ENCODE assay signal across 10 cellular contexts in the genomic region with DNA sequence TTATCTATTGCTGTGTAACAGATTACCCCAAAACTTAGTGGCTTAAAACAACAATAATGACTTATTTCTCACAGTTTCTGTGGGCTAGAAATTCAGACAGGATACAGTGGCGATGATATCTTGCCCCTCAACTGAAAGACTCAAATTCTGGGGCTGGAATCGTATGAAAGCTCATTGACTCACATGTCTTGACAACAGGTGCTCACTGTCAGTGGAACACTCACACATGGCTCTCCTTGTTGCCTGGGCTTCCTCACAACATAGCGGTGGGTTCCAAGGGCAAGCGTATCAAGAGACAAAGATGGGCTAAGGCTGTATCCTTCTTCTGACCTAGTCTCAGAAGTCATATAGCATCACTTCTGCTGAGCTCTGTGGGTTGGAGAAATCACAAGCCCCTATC. TPM values are rescaled to one million over a fixed set of nuclear protein-coding genes. Genes with fewer than 3 reads are reported as not detected.
A peak's percentile ranks its signal among the peaks of the same experiment; 100 is the strongest.
DNase-seq lines count a peak whose midpoint lies in the region; ATAC-seq and TF ChIP-seq lines count a peak whose summit lies in the region.
"Had no signal": no experiment of that assay in that cellular context is flagged by ENCODE, and none has a peak within 500 bp of the region (broad histone marks: within the 10 kb centered on the region; RNA-seq: fewer than 3 reads in every experiment).

No MANE protein-coding gene starts in this region.

- TF ChIP-seq CTCF in tibial artery (IDR thresholded peaks at IDR 0.05), result no peak

- H3K27me3 ChIP-seq in tibial artery, result no peaks in the 10 kb centered on the region
- H3K27me3 ChIP-seq: ovary had no signal

- H3K4me1 Mint-ChIP-seq in activated CD4-positive, alpha-beta memory T cell treated with anti-CD3 and anti-CD28 coated beads for 36 hours (ENCODE audit: low read depth), result peaks cover 69% of the 10 kb centered on the region

- H3K9me3 ChIP-seq in tibial artery, result no peaks in the 10 kb centered on the region
- H3K9me3 ChIP-seq: ovary had no signal

- peaks cover 0 to 2% (median 0%) of the 10 kb centered on the region in 3 donors for H3K36me3 ChIP-seq in tibial artery
- H3K36me3 ChIP-seq: ovary had no signal

- peak overlapping the region; percentile 98 for H3K27ac Mint-ChIP-seq in activated CD4-positive, alpha-beta memory T cell treated with anti-CD3 and anti-CD28 coated beads for 36 hours

- POLR2A ChIA-PET in activated CD4-positive, alpha-beta memory T cell treated with anti-CD3 and anti-CD28 coated beads for 36 hours (lab: Charles Lee), result interaction anchor here (0.6 to 7.4 kb wide), 11 partner anchors 8 to 198 kb away, joined by 3 to 103 read pairs (median 10); partner anchors contain the start of genes NDFIP1, PCDH12 and RNF14

- H3K4me3 ChIP-seq in tibial artery, result no peak overlapping the region
- H3K4me3 ChIP-seq: K562, ovary had no signal

- peaks cover 5% of the 10 kb centered on the region for H3K9me3 Mint-ChIP-seq in activated CD4-positive, alpha-beta memory T cell treated with anti-CD3 and anti-CD28 coated beads for 36 hours

- peak; percentile 71 for DNase-seq in activated CD4-positive, alpha-beta memory T cell treated with anti-CD3 and anti-CD28 coated beads for 36 hours
- DNase-seq in myocyte (ENCODE audit: low read depth) (peak; percentile 58), NCI-H510A treated with DMSO at 0.1 percent for 48 hours (lab: John Stamatoyannopoulos, UW) (no peak), tibial artery (no peak), NCI-H526 (lab: John Stamatoyannopoulos, UW) (no peak), NCI-H2171 (lab: John Stamatoyannopoulos, UW) (no peak)
- DNase-seq: ovary had no signal

- no peaks in the 10 kb centered on the region for H3K27me3 Mint-ChIP-seq in activated CD4-positive, alpha-beta memory T cell treated with anti-CD3 and anti-CD28 coated beads for 36 hours

- H3K27ac ChIP-seq in tibial artery, result no peak overlapping the region
- H3K27ac ChIP-seq: ovary had no signal

- peaks cover 0 to 30% (median 13%) of the 10 kb centered on the region in 4 donors for H3K4me1 ChIP-seq in tibial artery

- CTCF ChIA-PET in activated CD4-positive, alpha-beta memory T cell treated with anti-CD3 and anti-CD28 coated beads for 36 hours (lab: Charles Lee), result interaction anchor here (0.7 to 15.1 kb wide), 16 partner anchors 8 to 325 kb away, joined by 3 to 197 read pairs (median 10); partner anchors contain the start of genes NDFIP1 and RNF14

- ATAC-seq in GM18502 (IDR thresholded peaks at IDR 0.05; ENCODE audit: poor library complexity, unreplicated experiment) (peak; percentile 40), HG02970 (IDR thresholded peaks at IDR 0.05; ENCODE audit: low FRiP score, unreplicated experiment) (peak; percentile 17)
- ATAC-seq: K562 had no signal

- peak overlapping the region; percentile 61 for H3K4me3 Mint-ChIP-seq in activated CD4-positive, alpha-beta memory T cell treated with anti-CD3 and anti-CD28 coated beads for 36 hours

- peaks cover 2% of the 10 kb centered on the region for H3K36me3 Mint-ChIP-seq in activated CD4-positive, alpha-beta memory T cell treated with anti-CD3 and anti-CD28 coated beads for 36 hours

- intact Hi-C loops in activated CD4-positive, alpha-beta memory T cell treated with anti-CD3 and anti-CD28 coated beads for 36 hours (cut with micrococcal nuclease), result loop anchor here (1.0 to 10.0 kb wide), 7 partner anchors 9 to 341 kb away; partner anchors contain the start of gene SPRY4
- intact Hi-C loops in tibial artery (cut with DNase I; ENCODE audit: low total_unique reads), result no loop called here

RNA-seq across cellular contexts. Expression of gene GNPDA1, which starts 3.7 kb away (rescaled TPM):
- 10 to 100 TPM; 55.8 to 56.6 TPM for total RNA-seq in activated CD4-positive, alpha-beta memory T cell treated with anti-CD3 and anti-CD28 coated beads for 36 hours
- 65.5 and 98.3 TPM in 2 replicates for total RNA-seq in myocyte
- polyA plus RNA-seq in myocyte (2012), result 62.7 TPM

RNA-seq across cellular contexts. Expression of gene RNF14, which starts 47.7 kb away (rescaled TPM):
- 10 to 100 TPM; 34.6 to 39.5 TPM for total RNA-seq in activated CD4-positive, alpha-beta memory T cell treated with anti-CD3 and anti-CD28 coated beads for 36 hours
- 100 and 127 TPM in 2 replicates for total RNA-seq in myocyte
- polyA plus RNA-seq in myocyte (2012), result 83.3 TPM

RNA-seq across cellular contexts. Expression of gene PCDH12, which starts 58.6 kb away (rescaled TPM):
- 1 to 10 TPM; 1.7 to 2.6 TPM for total RNA-seq in activated CD4-positive, alpha-beta memory T cell treated with anti-CD3 and anti-CD28 coated beads for 36 hours
- total RNA-seq in myocyte, result not detected in 2 replicates
- 0.14 TPM for polyA plus RNA-seq in myocyte (2012)

Comparison
In these comparisons a context has a peak if more than half of its experiments do, and no peak if none do; other contexts are left out.
1. DNase-seq: peak in activated CD4-positive, alpha-beta memory T cell treated with anti-CD3 and anti-CD28 coated beads for 36 hours (single experiment) and myocyte (single experiment); none in NCI-H510A treated with DMSO at 0.1 percent for 48 hours (single experiment), tibial artery (0 of 2), NCI-H526 (0 of 2) and NCI-H2171 (single experiment).